13 cellular contexts compared by ENCODE assay signal in genomic region chr14:95495093-95495492, GRCh38. TPM values are rescaled to one million over a fixed set of nuclear protein-coding genes. Genes with fewer than 3 reads are reported as not detected.
DNase-seq lines count a peak whose midpoint lies in the region; ATAC-seq and TF ChIP-seq lines count a peak whose summit lies in the region.
"Had no signal": no experiment of that assay in that cellular context is flagged by ENCODE, and none has a peak within 500 bp of the region (broad histone marks: within the 10 kb centered on the region; RNA-seq: fewer than 3 reads in every experiment).

No MANE protein-coding gene starts in this region.

- no peak for TF ChIP-seq CTCF in CD14-positive monocyte (IDR thresholded peaks at IDR 0.05)

- peaks cover 0 to 3% (median 0%) of the 10 kb centered on the region in 7 donors for H3K9me3 Mint-ChIP-seq in CD14-positive monocyte
- H3K9me3 Mint-ChIP-seq in activated naive CD4-positive, alpha-beta T cell treated with anti-CD3 and anti-CD28 coated beads, Interleukin-2, amount 50 U/mL, for 72 hours: peaks cover 0 to 10% of the 10 kb centered on the region in 2 donors
- peaks cover 0 to 6% (median 0%) of the 10 kb centered on the region in 11 donors for H3K9me3 Mint-ChIP-seq in naive thymus-derived CD4-positive, alpha-beta T cell

- no peaks in the 10 kb centered on the region for H3K27me3 ChIP-seq in naive thymus-derived CD4-positive, alpha-beta T cell (ENCODE audit: control insufficient read depth in 2 of 2, insufficient read depth in 2 of 2, low read length in 2 of 2)

- DNase-seq in CD14-positive monocyte (ENCODE audit: low spot score): no peak
- no peak for DNase-seq in activated naive CD4-positive, alpha-beta T cell treated with anti-CD3 and anti-CD28 coated beads, Interleukin-2, amount 50 U/mL, for 72 hours (ENCODE audit: low spot score in 2 of 2)
- no peak for DNase-seq in naive thymus-derived CD4-positive, alpha-beta T cell
- DNase-seq in superior temporal gyrus (ENCODE audit: extremely low spot score): no peak
- DNase-seq in AG08395 (ENCODE audit: low spot score): no peak
- no peak for DNase-seq in NOMO-1 treated with DMSO at 0.1 percent for 48 hours (lab: John Stamatoyannopoulos, UW; ENCODE audit: unreplicated experiment)
- DNase-seq: activated CD4-positive, CD25-positive, alpha-beta regulatory T cell; psoas muscle had no signal

- no peak overlapping the region for H3K4me3 ChIP-seq in naive thymus-derived CD4-positive, alpha-beta T cell (ENCODE audit: low read length)
- H3K4me3 ChIP-seq: psoas muscle had no signal

- peak; percentile 10 for ATAC-seq in HG02885 (IDR thresholded peaks at IDR 0.05; ENCODE audit: poor library complexity, unreplicated experiment)
- no peak for ATAC-seq in activated naive CD4-positive, alpha-beta T cell treated with anti-CD3 and anti-CD28 coated beads, Interleukin-2, amount 50 U/mL, for 72 hours
- peak; percentile 4 for ATAC-seq in naive thymus-derived CD4-positive, alpha-beta T cell
- ATAC-seq in GM21825 (IDR thresholded peaks at IDR 0.05; ENCODE audit: unreplicated experiment): no peak
- ATAC-seq: Panc1, psoas muscle had no signal

- H3K36me3 ChIP-seq in naive thymus-derived CD4-positive, alpha-beta T cell (ENCODE audit: control insufficient read depth in 2 of 3, insufficient read depth in 3 of 3, low read length in 3 of 3): peaks cover 0 to 8% (median 0%) of the 10 kb centered on the region in 3 experiments

- peaks cover 67% of the 10 kb centered on the region for H3K4me1 Mint-ChIP-seq in CD14-positive monocyte
- H3K4me1 Mint-ChIP-seq in naive thymus-derived CD4-positive, alpha-beta T cell: peaks cover 53 to 70% (median 68%) of the 10 kb centered on the region in 7 donors

- POLR2A ChIA-PET in naive thymus-derived CD4-positive, alpha-beta T cell (lab: Charles Lee): interaction anchor here (1.8 kb wide), 1 partner anchor 11 kb away, joined by 7 read pairs; no protein-coding TSS in a partner anchor

- peak overlapping the region; percentile 39 for H3K27ac ChIP-seq in naive thymus-derived CD4-positive, alpha-beta T cell (ENCODE audit: low read depth, low read length)
- H3K27ac ChIP-seq: C4-2B, psoas muscle had no signal

- H3K36me3 Mint-ChIP-seq in CD14-positive monocyte: peaks cover 27 to 56% of the 10 kb centered on the region in 2 donors
- peaks cover 6 to 36% of the 10 kb centered on the region in 2 donors for H3K36me3 Mint-ChIP-seq in activated naive CD4-positive, alpha-beta T cell treated with anti-CD3 and anti-CD28 coated beads, Interleukin-2, amount 50 U/mL, for 72 hours
- H3K36me3 Mint-ChIP-seq in naive thymus-derived CD4-positive, alpha-beta T cell: peaks cover 0 to 25% (median 7%) of the 10 kb centered on the region in 5 donors
- H3K36me3 Mint-ChIP-seq: type B pancreatic cell had no signal

- H3K27me3 Mint-ChIP-seq in CD14-positive monocyte (ENCODE audit: low read depth in 3 of 3): no peaks in the 10 kb centered on the region
- H3K27me3 Mint-ChIP-seq in naive thymus-derived CD4-positive, alpha-beta T cell: no peaks in the 10 kb centered on the region

- H3K9me3 ChIP-seq in naive thymus-derived CD4-positive, alpha-beta T cell (ENCODE audit: control insufficient read depth in 2 of 3, low read length in 3 of 3): no peaks in the 10 kb centered on the region
- H3K9me3 ChIP-seq: psoas muscle had no signal

- intact Hi-C loops in CD14-positive monocyte (cut with micrococcal nuclease): loop anchor here (5.0 kb wide), 1 partner anchor 37 kb away; no protein-coding TSS in a partner anchor
- intact Hi-C loops in naive thymus-derived CD4-positive, alpha-beta T cell (cut with micrococcal nuclease): loop anchor here (2.0 to 5.0 kb wide), 2 partner anchors 24 to 37 kb away; no protein-coding TSS in a partner anchor

- H3K27ac Mint-ChIP-seq in CD14-positive monocyte: peak overlapping the region; percentile 94 to 98 (median 97)
- H3K27ac Mint-ChIP-seq in activated naive CD4-positive, alpha-beta T cell treated with anti-CD3 and anti-CD28 coated beads, Interleukin-2, amount 50 U/mL, for 72 hours: peak overlapping the region; percentile 85 to 92
- peak overlapping the region; percentile 72 to 90 (median 84) for H3K27ac Mint-ChIP-seq in naive thymus-derived CD4-positive, alpha-beta T cell
- H3K27ac Mint-ChIP-seq: type B pancreatic cell had no signal

- H3K4me1 ChIP-seq in naive thymus-derived CD4-positive, alpha-beta T cell (ENCODE audit: control insufficient read depth in 2 of 2, insufficient read depth in 2 of 2, low read length in 2 of 2): peaks cover 18 to 22% of the 10 kb centered on the region in 2 donors

- CTCF ChIA-PET in naive thymus-derived CD4-positive, alpha-beta T cell (lab: Charles Lee): no interaction called here

- no peak overlapping the region for H3K4me3 Mint-ChIP-seq in CD14-positive monocyte
- H3K4me3 Mint-ChIP-seq in naive thymus-derived CD4-positive, alpha-beta T cell: peak overlapping the region in 6 of 10 donors; percentile 32 to 55 (median 46)
- H3K4me3 Mint-ChIP-seq: type B pancreatic cell had no signal

RNA-seq across cellular contexts. Expression of gene SYNE3, which starts 21.4 kb away (rescaled TPM):
- polyA plus RNA-seq in CD14-positive monocyte: 1 to 10 TPM; 2.6 to 3.5 TPM
- 10 to 100 TPM in 1 of 2 donors, 1 to 10 TPM in 1; 9.9 to 73.8 TPM for total RNA-seq in activated naive CD4-positive, alpha-beta T cell treated with anti-CD3 and anti-CD28 coated beads, Interleukin-2, amount 50 U/mL, for 72 hours
- total RNA-seq in naive thymus-derived CD4-positive, alpha-beta T cell: 10 to 100 TPM; 46.7 to 83.9 (median 52.5) TPM
- polyA plus RNA-seq in naive thymus-derived CD4-positive, alpha-beta T cell: 1 to 10 TPM; 6.8 to 7.0 TPM

RNA-seq across cellular contexts. Expression of gene GLRX5, which starts 39.8 kb away (rescaled TPM):
- 10 to 100 TPM; 31.1 to 43.1 TPM for polyA plus RNA-seq in CD14-positive monocyte
- 10 to 100 TPM; 36.0 to 45.9 TPM for total RNA-seq in activated naive CD4-positive, alpha-beta T cell treated with anti-CD3 and anti-CD28 coated beads, Interleukin-2, amount 50 U/mL, for 72 hours
- 10 to 100 TPM; 12.3 to 31.6 (median 19.8) TPM for total RNA-seq in naive thymus-derived CD4-positive, alpha-beta T cell
- 10 to 100 TPM; 55.2 to 56.9 TPM for polyA plus RNA-seq in naive thymus-derived CD4-positive, alpha-beta T cell

Comparison
In these comparisons a context has a peak if more than half of its experiments do, and no peak if none do; other contexts are left out.
1. H3K4me3 Mint-ChIP-seq: peak in naive thymus-derived CD4-positive, alpha-beta T cell (6 of 10); none in CD14-positive monocyte (0 of 2).
2. ATAC-seq: peak in HG02885 (single experiment) and naive thymus-derived CD4-positive, alpha-beta T cell (single experiment); none in activated naive CD4-positive, alpha-beta T cell treated with anti-CD3 and anti-CD28 coated beads, Interleukin-2, amount 50 U/mL, for 72 hours (0 of 2) and GM21825 (single experiment).
3. Peak in every context shown above with its lines, with median percentiles within 50 percentile points of each other: H3K27ac Mint-ChIP-seq.